ENCODE assay signal across 20 cellular contexts in genomic region chr7:37952240-37952639, GRCh38. TPM values are rescaled to one million over a fixed set of nuclear protein-coding genes. Genes with fewer than 3 reads are reported as not detected.
A peak's percentile ranks its signal among the peaks of the same experiment; 100 is the strongest.
DNase-seq lines count a peak whose midpoint lies in the region; ATAC-seq and TF ChIP-seq lines count a peak whose summit lies in the region.
"Had no signal": no experiment of that assay in that cellular context is flagged by ENCODE, and none has a peak within 500 bp of the region (broad histone marks: within the 10 kb centered on the region; RNA-seq: fewer than 3 reads in every experiment).

No MANE protein-coding gene starts in this region.

- H3K9ac ChIP-seq in DND-41 (ENCODE audit: low read depth, low read length), result no peak overlapping the region
- no peak overlapping the region for H3K9ac ChIP-seq in Loucy (ENCODE audit: low read depth, low read length, poor library complexity, severe bottlenecking)

- H3K9me3 ChIP-seq in DND-41 (ENCODE audit: insufficient read depth, low read length, severe bottlenecking), result no peaks in the 10 kb centered on the region
- no peaks in the 10 kb centered on the region for H3K9me3 ChIP-seq in Loucy (ENCODE audit: insufficient read depth, low read depth, low read length)
- H3K9me3 ChIP-seq: Peyer's patch had no signal

- peaks cover 8% of the 10 kb centered on the region for H4K20me1 ChIP-seq in DND-41 (ENCODE audit: insufficient read depth, low read length)
- no peaks in the 10 kb centered on the region for H4K20me1 ChIP-seq in Loucy (ENCODE audit: insufficient read depth, low read length, poor library complexity, severe bottlenecking)

- H3K36me3 ChIP-seq in DND-41 (ENCODE audit: insufficient read depth, low read length) (peaks cover 21% of the 10 kb centered on the region), Loucy (ENCODE audit: insufficient read depth, low read length) (peaks cover 18% of the 10 kb centered on the region; the same call in 1 of the 2 replicates)
- H3K36me3 ChIP-seq: Peyer's patch had no signal

- intact Hi-C loops in Calu3 (cut with micrococcal nuclease; ENCODE audit: unreplicated experiment), result no loop called here

- H3K4me3 ChIP-seq in DND-41 (ENCODE audit: low read depth in 1 of 2, low read length in 2 of 2), result no peak overlapping the region
- no peak overlapping the region for H3K4me3 ChIP-seq in Loucy (ENCODE audit: low read length, poor library complexity, severe bottlenecking)
- H3K4me3 ChIP-seq: Peyer's patch had no signal

- H3K4me1 ChIP-seq in DND-41 (ENCODE audit: insufficient read depth, low read length), result peaks cover 11% of the 10 kb centered on the region
- peaks cover 16% of the 10 kb centered on the region for H3K4me1 ChIP-seq in Loucy (ENCODE audit: insufficient read depth, low read length, poor library complexity, severe bottlenecking)
- H3K4me1 ChIP-seq: Peyer's patch had no signal

- peaks cover 4% of the 10 kb centered on the region for H3K27me3 Mint-ChIP-seq in type B pancreatic cell
- H3K27me3 Mint-ChIP-seq in Calu3 (ENCODE audit: unreplicated experiment), result no peaks in the 10 kb centered on the region

- DNase-seq in DND-41 (peak; percentile 52), NOMO-1 treated with dmso at 0.1 percent for 144 hours (lab: John Stamatoyannopoulos, UW; ENCODE audit: unreplicated experiment) (peak; percentile 7), UCSD-AML1 (lab: John Stamatoyannopoulos, UW; ENCODE audit: unreplicated experiment) (peak; percentile 8), type B pancreatic cell (ENCODE audit: extremely low spot score, unreplicated experiment) (no peak), epidermal melanocyte (ENCODE audit: insufficient read length, low spot score) (no peak), Calu3 (no peak)
- DNase-seq: DMS 273 treated with DMSO at 0.1 percent for 48 hours, GOT3, KG1, NCI-H1105 treated with DMSO at 0.1 percent for 48 hours, NCI-H1694 treated with DMSO at 0.1 percent for 48 hours, NCI-H510A, NCI-H774, Peyer's patch, T-cell, T1000 had no signal

- H3K4me3 Mint-ChIP-seq in type B pancreatic cell (no peak overlapping the region), Calu3 (ENCODE audit: low read depth, unreplicated experiment) (no peak overlapping the region)
- H3K4me3 Mint-ChIP-seq: T-cell had no signal

- no peak overlapping the region for H3K27ac Mint-ChIP-seq in type B pancreatic cell
- H3K27ac Mint-ChIP-seq in Calu3 (ENCODE audit: unreplicated experiment), result no peak overlapping the region
- H3K27ac Mint-ChIP-seq: T-cell had no signal

- H3K27me3 ChIP-seq in DND-41 (ENCODE audit: insufficient read depth, low read length, poor library complexity) (no peaks in the 10 kb centered on the region), Loucy (ENCODE audit: insufficient read depth, low read length, poor library complexity, severe bottlenecking) (no peaks in the 10 kb centered on the region)
- H3K27me3 ChIP-seq: Peyer's patch had no signal

- H3K9me3 Mint-ChIP-seq in type B pancreatic cell (no peaks in the 10 kb centered on the region), Calu3 (ENCODE audit: low read depth, unreplicated experiment) (no peaks in the 10 kb centered on the region)
- H3K9me3 Mint-ChIP-seq: T-cell had no signal

- H3K36me3 Mint-ChIP-seq in type B pancreatic cell, result no peaks in the 10 kb centered on the region
- no peaks in the 10 kb centered on the region for H3K36me3 Mint-ChIP-seq in Calu3 (ENCODE audit: insufficient read depth, unreplicated experiment)
- H3K36me3 Mint-ChIP-seq: T-cell had no signal

- no peaks in the 10 kb centered on the region for H3K9me2 ChIP-seq in Loucy (replicated peaks; ENCODE audit: low read depth, low read length)

- BruUV-seq in Calu3 (replicated peaks; lab: Mats Ljungman, UMichigan), result no TSS peak

- no peaks in the 10 kb centered on the region for H3F3A ChIP-seq in Loucy (ENCODE audit: low read depth)

- H2AFZ ChIP-seq in DND-41 (ENCODE audit: low read depth, low read length) (no peak overlapping the region), Loucy (ENCODE audit: low read length) (no peak overlapping the region)

- H3K79me2 ChIP-seq in DND-41 (ENCODE audit: insufficient read depth, low read length), result peaks cover 6% of the 10 kb centered on the region
- peaks cover 14% of the 10 kb centered on the region; the same call in 1 of the 2 replicates for H3K79me2 ChIP-seq in Loucy (ENCODE audit: insufficient read depth, low read length)

- ATAC-seq in DND-41 (ENCODE audit: insufficient read depth, low read depth) (peak; percentile 89), GM21515 (IDR thresholded peaks at IDR 0.05; ENCODE audit: unreplicated experiment) (no peak)
- ATAC-seq: T-cell had no signal

- H3K27ac ChIP-seq in DND-41 (ENCODE audit: low read length), result peak overlapping the region; percentile 41; the same call in 1 of the 2 replicates
- H3K27ac ChIP-seq: C4-2B, Peyer's patch had no signal

- CTCF ChIA-PET in Calu3 (lab: Charles Lee), result no interaction called here

- H3K4me2 ChIP-seq in DND-41 (ENCODE audit: insufficient read depth, low read length) (no peak overlapping the region), Loucy (ENCODE audit: low read depth, low read length, poor library complexity, severe bottlenecking) (peak overlapping the region; percentile 39)

- TF ChIP-seq CTCF in DND-41 (IDR thresholded peaks at IDR 0.05; ENCODE audit: borderline replicate concordance, extremely low read depth, low read length, poor library complexity, severe bottlenecking) (no peak), Loucy (conservative IDR thresholded peaks at IDR 0.05; ENCODE audit: low read length) (no peak), type B pancreatic cell (conservative IDR thresholded peaks at IDR 0.05) (no peak), Calu3 (IDR thresholded peaks at IDR 0.05; ENCODE audit: unreplicated experiment) (no peak)

- H3K4me1 Mint-ChIP-seq in type B pancreatic cell (ENCODE audit: unreplicated experiment) (no peaks in the 10 kb centered on the region), Calu3 (ENCODE audit: low read depth, unreplicated experiment) (no peaks in the 10 kb centered on the region)

RNA-seq across cellular contexts. Expression of gene EPDR1, which starts 31.8 kb away (rescaled TPM):
- total RNA-seq in type B pancreatic cell (ENCODE audit: low replicate concordance), result 0.90 and 6.1 TPM in 2 replicates
- 51.8 and 60.5 TPM in 2 replicates for total RNA-seq in Calu3 (2022)

RNA-seq across cellular contexts. Expression of gene SFRP4, which starts 35.6 kb away (rescaled TPM):
- total RNA-seq in type B pancreatic cell (ENCODE audit: low replicate concordance), result 0.14 and 4.4 TPM in 2 replicates
- not detected in 2 replicates for total RNA-seq in Calu3 (2022)
- total RNA-seq: A673 had no signal

Comparison
In these comparisons a context has a peak if more than half of its experiments do, and no peak if none do; other contexts are left out.
1. DNase-seq: peak in DND-41 (single experiment), NOMO-1 treated with dmso at 0.1 percent for 144 hours (single experiment) and UCSD-AML1 (single experiment); none in type B pancreatic cell (single experiment), epidermal melanocyte (single experiment) and Calu3 (single experiment).